Comparison of ENCODE assay signal across 10 cellular contexts in genomic region chr4:26751838-26752237, GRCh38.
A peak's percentile ranks its signal among the peaks of the same experiment; 100 is the strongest.
DNase-seq lines count a peak whose midpoint lies in the region; ATAC-seq and TF ChIP-seq lines count a peak whose summit lies in the region.
"Had no signal": no experiment of that assay in that cellular context is flagged by ENCODE, and none has a peak within 500 bp of the region (broad histone marks: within the 10 kb centered on the region; RNA-seq: fewer than 3 reads in every experiment).

No MANE protein-coding gene starts in this region.

- peak; percentile 96 for ATAC-seq in GM18873 (IDR thresholded peaks at IDR 0.05; ENCODE audit: low FRiP score, unreplicated experiment)
- peak; percentile 85 for ATAC-seq in GM21786 (IDR thresholded peaks at IDR 0.05; ENCODE audit: unreplicated experiment)
- peak; percentile 94 for ATAC-seq in HG03175 (IDR thresholded peaks at IDR 0.05; ENCODE audit: unreplicated experiment)

- H3K9ac ChIP-seq in mammary epithelial cell (ENCODE audit: insufficient read depth, low read length), result no peak overlapping the region

- H3K4me3 ChIP-seq in GM06990 (replicated peaks; ENCODE audit: low read depth, low read length), result no peak overlapping the region
- no peak overlapping the region for H3K4me3 ChIP-seq in mammary epithelial cell (replicated peaks in 1 of 3; ENCODE audit: insufficient read depth in 1 of 3, low read depth in 2 of 3, low read length in 3 of 3)

- H3K9me3 ChIP-seq in mammary epithelial cell (replicated peaks; ENCODE audit: insufficient read depth, low read length), result no peaks in the 10 kb centered on the region

- H3K27me3 ChIP-seq in GM06990 (replicated peaks; ENCODE audit: control insufficient read depth, insufficient read depth, low read length) (no peaks in the 10 kb centered on the region), mammary epithelial cell (ENCODE audit: insufficient read depth, low read length) (no peaks in the 10 kb centered on the region)

- H3K36me3 Mint-ChIP-seq in mesothelial cell of epicardium, result peaks cover 9% of the 10 kb centered on the region

- no TSS peak for BruUV-seq in mammary epithelial cell (replicated peaks; lab: Mats Ljungman, UMichigan)

- H3K4me3 Mint-ChIP-seq in mesothelial cell of epicardium, result no peak overlapping the region
- H3K4me3 Mint-ChIP-seq: brain had no signal

- WGBS in mammary epithelial cell (ENCODE audit: low coverage, missing lambda C conversion rate), result 100% methylated on average over 1 of the region's 1 CpG

- H3K27me3 Mint-ChIP-seq in mesothelial cell of epicardium (ENCODE audit: low read depth), result no peaks in the 10 kb centered on the region
- H3K27me3 Mint-ChIP-seq: brain had no signal

- TF ChIP-seq CTCF in GM06990 (IDR thresholded peaks at IDR 0.05; ENCODE audit: insufficient read depth, low read length, poor library complexity, severe bottlenecking) (no peak), mesothelial cell of epicardium (IDR thresholded peaks at IDR 0.05; ENCODE audit: unreplicated experiment) (no peak), mammary epithelial cell (conservative IDR thresholded peaks at IDR 0.05 in 1 of 2, IDR thresholded peaks at IDR 0.05 in 1 of 2; ENCODE audit: extremely low read depth in 1 of 2, insufficient read depth in 1 of 2, low read depth in 1 of 2, low read length in 2 of 2) (no peak)

- no peaks in the 10 kb centered on the region for H3K79me2 ChIP-seq in mammary epithelial cell (ENCODE audit: insufficient read depth, low read length)

- H3K4me1 ChIP-seq in mammary epithelial cell (ENCODE audit: insufficient read depth, low read length), result no peaks in the 10 kb centered on the region

- DNase-seq in GM06990 (ENCODE audit: extremely low read depth, insufficient read length) (peak; percentile 45), mesothelial cell of epicardium (ENCODE audit: low spot score in 2 of 2, unreplicated experiment in 2 of 2) (no peak), mammary epithelial cell (no peak), NCI-H128 (lab: John Stamatoyannopoulos, UW; ENCODE audit: unreplicated experiment) (no peak)
- no peak for DNase-seq in stimulated activated naive CD4-positive, alpha-beta T cell treated with Interleukin-2 at 50 U/mL for 16 hours (lab: John Stamatoyannopoulos, UW)
- DNase-seq: erythroblast had no signal

- H4K20me1 ChIP-seq in mammary epithelial cell (ENCODE audit: insufficient read depth, low read length), result no peaks in the 10 kb centered on the region

- dilution Hi-C loops in mammary epithelial cell (cut with HindIII; ENCODE audit: low sequenced_read_pairs), result no loop called here

- CTCF ChIA-PET in mammary epithelial cell (lab: Charles Lee; ENCODE audit: low non-redundant PET), result no interaction called here

- in situ Hi-C loops in mammary epithelial cell (cut with MboI; ENCODE audit: low sequenced_read_pairs in 2 of 2), result no loop called here

- H3K4me2 ChIP-seq in mammary epithelial cell (ENCODE audit: insufficient read depth, low read depth, low read length), result no peak overlapping the region

- no peaks in the 10 kb centered on the region for H3K9me3 Mint-ChIP-seq in mesothelial cell of epicardium
- H3K9me3 Mint-ChIP-seq: brain had no signal

- H3K27ac ChIP-seq in mammary epithelial cell (ENCODE audit: insufficient read depth, low read depth, low read length), result no peak overlapping the region

- H3K4me1 Mint-ChIP-seq in mesothelial cell of epicardium, result no peaks in the 10 kb centered on the region

- H2AFZ ChIP-seq in mammary epithelial cell (ENCODE audit: low read depth, low read length), result no peak overlapping the region

- intact Hi-C loops in mammary epithelial cell (cut with micrococcal nuclease), result no loop called here

- H3K27ac Mint-ChIP-seq in mesothelial cell of epicardium, result no peak overlapping the region

- H3K36me3 ChIP-seq in GM06990 (ENCODE audit: control insufficient read depth, insufficient read depth, low read length) (no peaks in the 10 kb centered on the region), mammary epithelial cell (ENCODE audit: insufficient read depth, low read length) (peaks cover 2% of the 10 kb centered on the region)
